In the genomic region with DNA sequence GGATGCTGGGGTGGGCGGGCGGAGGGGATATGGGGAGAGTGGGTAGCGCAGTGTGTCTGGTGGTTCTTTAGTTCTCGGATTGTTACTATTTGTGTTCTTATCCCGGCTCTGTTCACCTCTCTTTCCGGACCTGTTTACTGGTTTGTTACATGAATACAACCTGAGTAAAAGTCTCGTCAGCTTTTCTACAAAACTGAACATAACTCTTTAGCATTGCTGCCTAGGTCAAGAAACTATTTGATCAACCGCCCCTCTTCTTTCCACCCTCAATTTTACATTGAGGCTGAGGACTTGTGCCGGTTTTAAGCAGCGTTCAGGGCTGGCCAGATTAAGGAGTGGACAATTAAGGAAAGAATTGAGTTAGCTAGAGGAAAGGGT, we compare ENCODE assay signal across 8 cellular contexts. TPM values are rescaled to one million over a fixed set of nuclear protein-coding genes. Genes with fewer than 3 reads are reported as not detected.
DNase-seq lines count a peak whose midpoint lies in the region; TF ChIP-seq lines count a peak whose summit lies in the region.

No MANE protein-coding gene starts in this region.

- peak overlapping the region; percentile 99 for H3K4me3 ChIP-seq in H7 (ENCODE audit: insufficient read depth, low read depth, low read length)
- peak overlapping the region; percentile 72 to 91 for H3K4me3 ChIP-seq in ascending aorta
- H3K4me3 ChIP-seq in iPS-20b (ENCODE audit: low read length) = peak overlapping the region; percentile 98
- peak overlapping the region; percentile 95 to 100 for H3K4me3 ChIP-seq in stomach smooth muscle (ENCODE audit: low read length in 2 of 2)

- intact Hi-C loops in ascending aorta (cut with DNase I) = loop anchor here (2.0 to 10.0 kb wide), 7 partner anchors 61 to 1267 kb away; a partner anchor contains a TSS

- DNase-seq in H7 = no peak
- no peak for DNase-seq in ascending aorta (ENCODE audit: low spot score in 2 of 2)
- DNase-seq in DMS153 (lab: John Stamatoyannopoulos, UW) = no peak
- DNase-seq in epidermal melanocyte (ENCODE audit: insufficient read length, low spot score) = no peak
- no peak for DNase-seq in NCI-H1694 treated with DMSO at 0.1 percent for 48 hours (lab: John Stamatoyannopoulos, UW)
- no peak for DNase-seq in DMS53 (lab: John Stamatoyannopoulos, UW)

- H3K9ac ChIP-seq in iPS-20b (ENCODE audit: low read depth, low read length) (peak overlapping the region; percentile 93; the same call in 1 of the 2 replicates), stomach smooth muscle (ENCODE audit: low read length in 2 of 2) (peak overlapping the region; percentile 95 to 98)

- H3K27me3 ChIP-seq in H7 (ENCODE audit: control insufficient read depth, insufficient read depth, low read length) = no peaks in the 10 kb centered on the region; the same call in 1 of the 2 replicates
- H3K27me3 ChIP-seq in ascending aorta = peaks cover 12% of the 10 kb centered on the region
- peaks cover 12% of the 10 kb centered on the region for H3K27me3 ChIP-seq in iPS-20b (ENCODE audit: insufficient read depth, low read length)
- peaks cover 18 to 20% of the 10 kb centered on the region in 2 donors for H3K27me3 ChIP-seq in stomach smooth muscle (ENCODE audit: control insufficient read depth in 1 of 2, insufficient read depth in 2 of 2, low read length in 2 of 2)

- H3K4me1 ChIP-seq in ascending aorta (peaks cover 4 to 6% of the 10 kb centered on the region in 2 donors), iPS-20b (ENCODE audit: insufficient read depth, low read length) (peaks cover 5% of the 10 kb centered on the region; the same call in 1 of the 2 replicates), stomach smooth muscle (ENCODE audit: control insufficient read depth, insufficient read depth, low read length) (peaks cover 19% of the 10 kb centered on the region)

- peaks cover 7% of the 10 kb centered on the region for H3K36me3 ChIP-seq in H7 (replicated peaks; ENCODE audit: control insufficient read depth, insufficient read depth, low read length)
- H3K36me3 ChIP-seq in ascending aorta = peaks cover 20 to 21% of the 10 kb centered on the region in 2 donors
- peaks cover 19% of the 10 kb centered on the region for H3K36me3 ChIP-seq in iPS-20b (ENCODE audit: insufficient read depth, low read depth, low read length)
- H3K36me3 ChIP-seq in stomach smooth muscle (ENCODE audit: control insufficient read depth in 2 of 2, insufficient read depth in 2 of 2, low read length in 2 of 2) = peaks cover 9 to 14% of the 10 kb centered on the region in 2 donors

- H3K27ac ChIP-seq in ascending aorta = peak overlapping the region; percentile 86 to 91
- H3K27ac ChIP-seq in iPS-20b (ENCODE audit: low read length) = peak overlapping the region; percentile 6
- H3K27ac ChIP-seq in stomach smooth muscle (ENCODE audit: low read length) = peak overlapping the region; percentile 86

- TF ChIP-seq CTCF in ascending aorta (IDR thresholded peaks at IDR 0.05) = no peak

- H3K9me3 ChIP-seq in ascending aorta = no peaks in the 10 kb centered on the region
- H3K9me3 ChIP-seq in iPS-20b (ENCODE audit: insufficient read depth, low read depth, low read length) = no peaks in the 10 kb centered on the region
- H3K9me3 ChIP-seq in stomach smooth muscle (ENCODE audit: control insufficient read depth in 2 of 2, low read length in 2 of 2) = no peaks in the 10 kb centered on the region

RNA-seq across cellular contexts. Expression of a gene that starts 0.6 kb away (rescaled TPM):
- 29.9 and 30.6 TPM in 2 replicates for total RNA-seq in H7 (2014; rRNA removed; shearing (Covaris generic))
- total RNA-seq in ascending aorta = 20.1 TPM

RNA-seq across cellular contexts. Expression of a gene that starts 59.2 kb away (rescaled TPM):
- total RNA-seq in H7 (2014; rRNA removed; shearing (Covaris generic)) = 88.9 and 93.0 TPM in 2 replicates
- 20.6 TPM for total RNA-seq in ascending aorta

Comparison
In these comparisons a context has a peak if more than half of its experiments do, and no peak if none do; other contexts are left out.
1. H3K27ac ChIP-seq: peak in every context shown above with its lines; median percentile 88 in ascending aorta; 86 in stomach smooth muscle; 6 in iPS-20b.